ENCODE assay signal across 2 cellular contexts in the genomic region with DNA sequence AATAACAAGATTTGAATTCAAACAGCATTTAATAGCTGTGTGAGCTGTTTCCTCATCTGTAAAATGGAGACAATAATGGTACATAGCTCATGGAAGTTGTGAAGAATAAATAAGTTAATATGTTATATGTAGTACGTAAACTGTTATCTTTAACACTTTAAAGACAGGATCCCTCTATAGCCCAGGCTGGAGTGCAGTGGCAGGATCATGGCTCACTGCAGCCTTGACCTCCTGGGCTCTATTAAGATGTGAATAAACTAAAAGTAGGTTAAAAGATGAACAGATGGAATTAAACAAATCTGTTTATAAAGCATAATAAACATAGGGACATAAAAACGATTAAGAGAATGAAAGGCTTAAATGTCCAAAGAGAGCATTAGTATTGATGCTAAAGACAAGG.
TF ChIP-seq lines count a peak whose summit lies in the region.

No MANE protein-coding gene starts in this region.

TF ChIP-seq in SK-N-SH, 30 proteins besides CTCF, POLR2A, EP300 and RAD21 (continued from another document):
- TF ChIP-seq, protein P1, sequence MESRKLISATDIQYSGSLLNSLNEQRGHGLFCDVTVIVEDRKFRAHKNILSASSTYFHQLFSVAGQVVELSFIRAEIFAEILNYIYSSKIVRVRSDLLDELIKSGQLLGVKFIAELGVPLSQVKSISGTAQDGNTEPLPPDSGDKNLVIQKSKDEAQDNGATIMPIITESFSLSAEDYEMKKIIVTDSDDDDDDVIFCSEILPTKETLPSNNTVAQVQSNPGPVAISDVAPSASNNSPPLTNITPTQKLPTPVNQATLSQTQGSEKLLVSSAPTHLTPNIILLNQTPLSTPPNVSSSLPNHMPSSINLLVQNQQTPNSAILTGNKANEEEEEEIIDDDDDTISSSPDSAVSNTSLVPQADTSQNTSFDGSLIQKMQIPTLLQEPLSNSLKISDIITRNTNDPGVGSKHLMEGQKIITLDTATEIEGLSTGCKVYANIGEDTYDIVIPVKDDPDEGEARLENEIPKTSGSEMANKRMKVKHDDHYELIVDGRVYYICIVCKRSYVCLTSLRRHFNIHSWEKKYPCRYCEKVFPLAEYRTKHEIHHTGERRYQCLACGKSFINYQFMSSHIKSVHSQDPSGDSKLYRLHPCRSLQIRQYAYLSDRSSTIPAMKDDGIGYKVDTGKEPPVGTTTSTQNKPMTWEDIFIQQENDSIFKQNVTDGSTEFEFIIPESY (IDR thresholded peaks at IDR 0.05; ENCODE audit: borderline replicate concordance, low read depth) = no peak
- no peak for TF ChIP-seq CHD2 (IDR thresholded peaks at IDR 0.05; ENCODE audit: low read length, partially characterized antibody)
- TF ChIP-seq, protein P2, sequence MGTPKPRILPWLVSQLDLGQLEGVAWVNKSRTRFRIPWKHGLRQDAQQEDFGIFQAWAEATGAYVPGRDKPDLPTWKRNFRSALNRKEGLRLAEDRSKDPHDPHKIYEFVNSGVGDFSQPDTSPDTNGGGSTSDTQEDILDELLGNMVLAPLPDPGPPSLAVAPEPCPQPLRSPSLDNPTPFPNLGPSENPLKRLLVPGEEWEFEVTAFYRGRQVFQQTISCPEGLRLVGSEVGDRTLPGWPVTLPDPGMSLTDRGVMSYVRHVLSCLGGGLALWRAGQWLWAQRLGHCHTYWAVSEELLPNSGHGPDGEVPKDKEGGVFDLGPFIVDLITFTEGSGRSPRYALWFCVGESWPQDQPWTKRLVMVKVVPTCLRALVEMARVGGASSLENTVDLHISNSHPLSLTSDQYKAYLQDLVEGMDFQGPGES (IDR thresholded peaks at IDR 0.05; ENCODE audit: low read depth, low read length) = no peak
- TF ChIP-seq, protein P3, sequence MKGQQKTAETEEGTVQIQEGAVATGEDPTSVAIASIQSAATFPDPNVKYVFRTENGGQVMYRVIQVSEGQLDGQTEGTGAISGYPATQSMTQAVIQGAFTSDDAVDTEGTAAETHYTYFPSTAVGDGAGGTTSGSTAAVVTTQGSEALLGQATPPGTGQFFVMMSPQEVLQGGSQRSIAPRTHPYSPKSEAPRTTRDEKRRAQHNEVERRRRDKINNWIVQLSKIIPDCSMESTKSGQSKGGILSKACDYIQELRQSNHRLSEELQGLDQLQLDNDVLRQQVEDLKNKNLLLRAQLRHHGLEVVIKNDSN (IDR thresholded peaks at IDR 0.05; ENCODE audit: borderline replicate concordance, low read depth) = no peak
- TF ChIP-seq EZH2phosphoT487 (IDR thresholded peaks at IDR 0.05; ENCODE audit: borderline replicate concordance, low read depth) = no peak
- no peak for TF ChIP-seq MXI1 (IDR thresholded peaks at IDR 0.05; ENCODE audit: low read depth, low read length)
- TF ChIP-seq JUND (IDR thresholded peaks at IDR 0.05) = no peak

TF ChIP-seq in SK-N-SH treated with all-trans-retinoic acid at 6 μM for 48 hours, 23 proteins besides CTCF, POLR2A, EP300 and RAD21:
- TF ChIP-seq, protein P4, sequence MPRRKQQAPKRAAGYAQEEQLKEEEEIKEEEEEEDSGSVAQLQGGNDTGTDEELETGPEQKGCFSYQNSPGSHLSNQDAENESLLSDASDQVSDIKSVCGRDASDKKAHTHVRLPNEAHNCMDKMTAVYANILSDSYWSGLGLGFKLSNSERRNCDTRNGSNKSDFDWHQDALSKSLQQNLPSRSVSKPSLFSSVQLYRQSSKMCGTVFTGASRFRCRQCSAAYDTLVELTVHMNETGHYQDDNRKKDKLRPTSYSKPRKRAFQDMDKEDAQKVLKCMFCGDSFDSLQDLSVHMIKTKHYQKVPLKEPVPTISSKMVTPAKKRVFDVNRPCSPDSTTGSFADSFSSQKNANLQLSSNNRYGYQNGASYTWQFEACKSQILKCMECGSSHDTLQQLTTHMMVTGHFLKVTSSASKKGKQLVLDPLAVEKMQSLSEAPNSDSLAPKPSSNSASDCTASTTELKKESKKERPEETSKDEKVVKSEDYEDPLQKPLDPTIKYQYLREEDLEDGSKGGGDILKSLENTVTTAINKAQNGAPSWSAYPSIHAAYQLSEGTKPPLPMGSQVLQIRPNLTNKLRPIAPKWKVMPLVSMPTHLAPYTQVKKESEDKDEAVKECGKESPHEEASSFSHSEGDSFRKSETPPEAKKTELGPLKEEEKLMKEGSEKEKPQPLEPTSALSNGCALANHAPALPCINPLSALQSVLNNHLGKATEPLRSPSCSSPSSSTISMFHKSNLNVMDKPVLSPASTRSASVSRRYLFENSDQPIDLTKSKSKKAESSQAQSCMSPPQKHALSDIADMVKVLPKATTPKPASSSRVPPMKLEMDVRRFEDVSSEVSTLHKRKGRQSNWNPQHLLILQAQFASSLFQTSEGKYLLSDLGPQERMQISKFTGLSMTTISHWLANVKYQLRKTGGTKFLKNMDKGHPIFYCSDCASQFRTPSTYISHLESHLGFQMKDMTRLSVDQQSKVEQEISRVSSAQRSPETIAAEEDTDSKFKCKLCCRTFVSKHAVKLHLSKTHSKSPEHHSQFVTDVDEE (CRISPR knock-in tag; IDR thresholded peaks at IDR 0.05) = no peak
- TF ChIP-seq ZNF70 (CRISPR knock-in tag; IDR thresholded peaks at IDR 0.05) = no peak
- no peak for TF ChIP-seq ZNF565 (CRISPR knock-in tag; conservative IDR thresholded peaks at IDR 0.05; ENCODE audit: low read depth)
- no peak for TF ChIP-seq ARNTL (CRISPR knock-in tag; IDR thresholded peaks at IDR 0.05; ENCODE audit: borderline replicate concordance, low read depth)
- TF ChIP-seq TOX (CRISPR knock-in tag; IDR thresholded peaks at IDR 0.05; ENCODE audit: borderline replicate concordance) = no peak
- no peak for TF ChIP-seq ESRRG (CRISPR knock-in tag; IDR thresholded peaks at IDR 0.05)
- no peak for TF ChIP-seq OSR1 (CRISPR knock-in tag; IDR thresholded peaks at IDR 0.05)
- TF ChIP-seq BACH2 (CRISPR knock-in tag; IDR thresholded peaks at IDR 0.05; ENCODE audit: borderline replicate concordance) = no peak
- no peak for TF ChIP-seq ZNF8 (CRISPR knock-in tag; IDR thresholded peaks at IDR 0.05)
- no peak for TF ChIP-seq ZFP3 (CRISPR knock-in tag; IDR thresholded peaks at IDR 0.05)
- TF ChIP-seq, protein P5, sequence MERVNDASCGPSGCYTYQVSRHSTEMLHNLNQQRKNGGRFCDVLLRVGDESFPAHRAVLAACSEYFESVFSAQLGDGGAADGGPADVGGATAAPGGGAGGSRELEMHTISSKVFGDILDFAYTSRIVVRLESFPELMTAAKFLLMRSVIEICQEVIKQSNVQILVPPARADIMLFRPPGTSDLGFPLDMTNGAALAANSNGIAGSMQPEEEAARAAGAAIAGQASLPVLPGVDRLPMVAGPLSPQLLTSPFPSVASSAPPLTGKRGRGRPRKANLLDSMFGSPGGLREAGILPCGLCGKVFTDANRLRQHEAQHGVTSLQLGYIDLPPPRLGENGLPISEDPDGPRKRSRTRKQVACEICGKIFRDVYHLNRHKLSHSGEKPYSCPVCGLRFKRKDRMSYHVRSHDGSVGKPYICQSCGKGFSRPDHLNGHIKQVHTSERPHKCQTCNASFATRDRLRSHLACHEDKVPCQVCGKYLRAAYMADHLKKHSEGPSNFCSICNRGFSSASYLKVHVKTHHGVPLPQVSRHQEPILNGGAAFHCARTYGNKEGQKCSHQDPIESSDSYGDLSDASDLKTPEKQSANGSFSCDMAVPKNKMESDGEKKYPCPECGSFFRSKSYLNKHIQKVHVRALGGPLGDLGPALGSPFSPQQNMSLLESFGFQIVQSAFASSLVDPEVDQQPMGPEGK (CRISPR knock-in tag; IDR thresholded peaks at IDR 0.05; ENCODE audit: borderline replicate concordance) = no peak
- TF ChIP-seq SNAI2 (CRISPR knock-in tag; IDR thresholded peaks at IDR 0.05) = no peak
- TF ChIP-seq, protein P6, sequence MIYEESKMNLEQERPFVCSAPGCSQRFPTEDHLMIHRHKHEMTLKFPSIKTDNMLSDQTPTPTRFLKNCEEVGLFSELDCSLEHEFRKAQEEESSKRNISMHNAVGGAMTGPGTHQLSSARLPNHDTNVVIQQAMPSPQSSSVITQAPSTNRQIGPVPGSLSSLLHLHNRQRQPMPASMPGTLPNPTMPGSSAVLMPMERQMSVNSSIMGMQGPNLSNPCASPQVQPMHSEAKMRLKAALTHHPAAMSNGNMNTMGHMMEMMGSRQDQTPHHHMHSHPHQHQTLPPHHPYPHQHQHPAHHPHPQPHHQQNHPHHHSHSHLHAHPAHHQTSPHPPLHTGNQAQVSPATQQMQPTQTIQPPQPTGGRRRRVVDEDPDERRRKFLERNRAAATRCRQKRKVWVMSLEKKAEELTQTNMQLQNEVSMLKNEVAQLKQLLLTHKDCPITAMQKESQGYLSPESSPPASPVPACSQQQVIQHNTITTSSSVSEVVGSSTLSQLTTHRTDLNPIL (CRISPR knock-in tag; IDR thresholded peaks at IDR 0.05; ENCODE audit: low read depth) = no peak
- TF ChIP-seq, protein P7, sequence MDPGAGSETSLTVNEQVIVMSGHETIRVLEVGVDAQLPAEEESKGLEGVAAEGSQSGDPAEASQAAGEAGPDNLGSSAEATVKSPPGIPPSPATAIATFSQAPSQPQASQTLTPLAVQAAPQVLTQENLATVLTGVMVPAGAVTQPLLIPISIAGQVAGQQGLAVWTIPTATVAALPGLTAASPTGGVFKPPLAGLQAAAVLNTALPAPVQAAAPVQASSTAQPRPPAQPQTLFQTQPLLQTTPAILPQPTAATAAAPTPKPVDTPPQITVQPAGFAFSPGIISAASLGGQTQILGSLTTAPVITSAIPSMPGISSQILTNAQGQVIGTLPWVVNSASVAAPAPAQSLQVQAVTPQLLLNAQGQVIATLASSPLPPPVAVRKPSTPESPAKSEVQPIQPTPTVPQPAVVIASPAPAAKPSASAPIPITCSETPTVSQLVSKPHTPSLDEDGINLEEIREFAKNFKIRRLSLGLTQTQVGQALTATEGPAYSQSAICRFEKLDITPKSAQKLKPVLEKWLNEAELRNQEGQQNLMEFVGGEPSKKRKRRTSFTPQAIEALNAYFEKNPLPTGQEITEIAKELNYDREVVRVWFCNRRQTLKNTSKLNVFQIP (CRISPR knock-in tag; IDR thresholded peaks at IDR 0.05; ENCODE audit: borderline replicate concordance, low read depth) = no peak
- no peak for TF ChIP-seq ZFP30 (CRISPR knock-in tag; IDR thresholded peaks at IDR 0.05)
- no peak for TF ChIP-seq GLIS3 (CRISPR knock-in tag; IDR thresholded peaks at IDR 0.05)
- TF ChIP-seq PPARA (CRISPR knock-in tag; IDR thresholded peaks at IDR 0.05; ENCODE audit: borderline replicate concordance) = no peak
- no peak for TF ChIP-seq RARB (CRISPR knock-in tag; IDR thresholded peaks at IDR 0.05)
- no peak for TF ChIP-seq TCF4 (CRISPR knock-in tag; IDR thresholded peaks at IDR 0.05; ENCODE audit: borderline replicate concordance)
